In the genomic region with DNA sequence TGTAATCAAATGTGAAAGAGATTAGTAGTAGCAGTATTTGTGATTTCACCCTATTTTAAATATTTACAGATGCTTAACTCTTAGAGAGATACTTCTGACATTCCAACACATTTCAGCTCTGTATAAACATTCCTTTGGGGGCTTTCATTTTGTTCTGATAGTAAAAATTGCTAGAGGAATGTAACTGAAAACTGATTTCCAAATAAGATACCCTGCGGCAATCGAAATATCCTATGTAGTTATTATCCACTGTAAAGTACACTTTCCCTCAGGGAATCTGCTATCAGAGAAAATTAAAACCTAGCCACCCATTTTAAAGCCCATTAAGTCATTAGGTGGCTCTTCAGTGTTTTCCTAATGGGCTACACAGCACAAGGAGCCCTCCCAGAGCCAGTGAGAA, we compare ENCODE assay signal across 15 cellular contexts. TPM values are rescaled to one million over a fixed set of nuclear protein-coding genes. Genes with fewer than 3 reads are reported as not detected.
DNase-seq lines count a peak whose midpoint lies in the region; ATAC-seq and TF ChIP-seq lines count a peak whose summit lies in the region.
"Had no signal": no experiment of that assay in that cellular context is flagged by ENCODE, and none has a peak within 500 bp of the region (broad histone marks: within the 10 kb centered on the region; RNA-seq: fewer than 3 reads in every experiment).

No MANE protein-coding gene starts in this region.

- no peak overlapping the region for H3K27ac Mint-ChIP-seq in activated CD4-positive, alpha-beta T cell treated with anti-CD3 and anti-CD28 coated beads for 36 hours
- H3K27ac Mint-ChIP-seq: B cell; CD4-positive, alpha-beta T cell had no signal

- ATAC-seq in SK-N-SH treated with all-trans-retinoic acid at 6 μM for 48 hours = no peak
- no peak for ATAC-seq in activated CD4-positive, alpha-beta T cell treated with anti-CD3 and anti-CD28 coated beads for 36 hours
- ATAC-seq: HCT116 had no signal

- CTCF ChIA-PET in activated CD4-positive, alpha-beta T cell treated with anti-CD3 and anti-CD28 coated beads for 36 hours (lab: Charles Lee) = interaction anchor here (0.6 kb wide), 1 partner anchor 49 kb away, joined by 3 read pairs; no protein-coding TSS in a partner anchor

- H3K4me3 Mint-ChIP-seq in activated CD4-positive, alpha-beta T cell treated with anti-CD3 and anti-CD28 coated beads for 36 hours = no peak overlapping the region
- H3K4me3 Mint-ChIP-seq: B cell; CD4-positive, alpha-beta T cell had no signal

- no peak for TF ChIP-seq POLR2A in erythroblast (IDR thresholded peaks at IDR 0.05; ENCODE audit: low read length)

- H3K27me3 Mint-ChIP-seq in activated CD4-positive, alpha-beta T cell treated with anti-CD3 and anti-CD28 coated beads for 36 hours = peaks cover 13% of the 10 kb centered on the region

- peaks cover 7% of the 10 kb centered on the region for H3K4me1 Mint-ChIP-seq in activated CD4-positive, alpha-beta T cell treated with anti-CD3 and anti-CD28 coated beads for 36 hours
- H3K4me1 Mint-ChIP-seq: B cell had no signal

- H3K9me3 Mint-ChIP-seq in activated CD4-positive, alpha-beta T cell treated with anti-CD3 and anti-CD28 coated beads for 36 hours (ENCODE audit: low read depth) = no peaks in the 10 kb centered on the region
- H3K9me3 Mint-ChIP-seq: CD4-positive, alpha-beta T cell had no signal

- POLR2A ChIA-PET in activated CD4-positive, alpha-beta T cell treated with anti-CD3 and anti-CD28 coated beads for 36 hours (lab: Charles Lee) = no interaction called here

- H3K36me3 Mint-ChIP-seq in activated CD4-positive, alpha-beta T cell treated with anti-CD3 and anti-CD28 coated beads for 36 hours (ENCODE audit: low read depth) = no peaks in the 10 kb centered on the region

- peak; percentile 33 for DNase-seq in NCI-H82 (lab: John Stamatoyannopoulos, UW)
- no peak for DNase-seq in NCI-H82 treated with DMSO at 0.1 percent for 48 hours (lab: John Stamatoyannopoulos, UW; ENCODE audit: unreplicated experiment)
- peak; percentile 10 for DNase-seq in NCI-H2227 (lab: John Stamatoyannopoulos, UW; ENCODE audit: unreplicated experiment)
- DNase-seq in activated CD4-positive, alpha-beta T cell treated with anti-CD3 and anti-CD28 coated beads for 36 hours = no peak
- DNase-seq in activated gamma-delta T cell treated with Interleukin-2 at 50 U/mL for 16 hours = no peak
- no peak for DNase-seq in erythroblast (lab: John Stamatoyannopoulos, UW)
- DNase-seq: C1 segment of cervical spinal cord; Calu3; CD4-positive, alpha-beta T cell; DMS 273 treated with DMSO at 0.1 percent for 48 hours; GM23248 had no signal

- intact Hi-C loops in activated CD4-positive, alpha-beta T cell treated with anti-CD3 and anti-CD28 coated beads for 36 hours (cut with DNase I, micrococcal nuclease) = no loop called here

TF ChIP-seq in SK-N-SH treated with all-trans-retinoic acid at 6 μM for 48 hours, 23 proteins besides CTCF, POLR2A, EP300 and RAD21:
- TF ChIP-seq OSR1 (CRISPR knock-in tag; IDR thresholded peaks at IDR 0.05) = no peak
- TF ChIP-seq TCF4 (CRISPR knock-in tag; IDR thresholded peaks at IDR 0.05; ENCODE audit: borderline replicate concordance) = 0 out of 2 replicates have a peak, but pooled peaks have one; percentile 23
- no peak for TF ChIP-seq BACH2 (CRISPR knock-in tag; IDR thresholded peaks at IDR 0.05; ENCODE audit: borderline replicate concordance)
TF ChIP-seq in SK-N-SH treated with all-trans-retinoic acid at 6 μM for 48 hours: peak in this region for 1.

RNA-seq across cellular contexts. Expression of a gene that starts 12.4 kb away (rescaled TPM):
- total RNA-seq in activated CD4-positive, alpha-beta T cell treated with anti-CD3 and anti-CD28 coated beads for 36 hours = not detected
- total RNA-seq: B cell, G401, GM23248 had no signal

RNA-seq across cellular contexts. Expression of a gene that starts 35.8 kb away (rescaled TPM):
- under 1 TPM; 0.25 to 0.39 TPM for total RNA-seq in activated CD4-positive, alpha-beta T cell treated with anti-CD3 and anti-CD28 coated beads for 36 hours
- total RNA-seq: G401 had no signal

Comparison
In these comparisons a context has a peak if more than half of its experiments do, and no peak if none do; other contexts are left out.
1. DNase-seq: peak in NCI-H82 (single experiment) and NCI-H2227 (single experiment); none in NCI-H82 treated with DMSO at 0.1 percent for 48 hours (single experiment), activated CD4-positive, alpha-beta T cell treated with anti-CD3 and anti-CD28 coated beads for 36 hours (single experiment), activated gamma-delta T cell treated with Interleukin-2 at 50 U/mL for 16 hours (single experiment) and erythroblast (0 of 2).